8 cellular contexts compared by ENCODE assay signal in genomic region chr3:135438889-135439597, GRCh38.
DNase-seq lines count a peak whose midpoint lies in the region; ATAC-seq, FAIRE-seq and TF ChIP-seq lines count a peak whose summit lies in the region.
"Not testable (repeated sequence)": the region's sequence is repeated elsewhere in the genome, so short reads cannot be mapped to it uniquely, and the experiment has no call there.

No MANE protein-coding gene starts in this region.

- peak overlapping the region; percentile 69 for H3K4me2 ChIP-seq in GM23338
- H3K4me2 ChIP-seq in HepG2 (ENCODE audit: low read depth, low read length) = not testable (repeated sequence)

- not testable (repeated sequence) for TF ChIP-seq CTCF in 22Rv1 (IDR thresholded peaks at IDR 0.05); GM23338 (conservative IDR thresholded peaks at IDR 0.05; ENCODE audit: low read depth in 2 of 2); glutamatergic neuron (IDR thresholded peaks at IDR 0.05; ENCODE audit: partially characterized antibody, unreplicated experiment); HepG2 (CRISPR knock-in tag; IDR thresholded peaks at IDR 0.05); osteocyte (IDR thresholded peaks at IDR 0.05)

- H4K20me1 ChIP-seq in GM23338 (replicated peaks; ENCODE audit: insufficient read depth); HepG2 (ENCODE audit: insufficient read depth, low read length): not testable (repeated sequence)

- WGBS in HepG2 (ENCODE audit: low lambda C conversion rate) = 5% methylated on average over 8 of the region's 18 CpGs

- POLR2A ChIA-PET in HepG2 (lab: Yijun Ruan, JAX) = not testable (repeated sequence)

- not testable (repeated sequence) for H3K27ac Mint-ChIP-seq in GM23338; osteocyte (ENCODE audit: unreplicated experiment)
- peak overlapping the region; percentile 68 for H3K27ac Mint-ChIP-seq in glutamatergic neuron (ENCODE audit: unreplicated experiment)

- peak; percentile 78 for ATAC-seq in GM23338
- ATAC-seq in HepG2 = not testable (repeated sequence)

- not testable (repeated sequence) for H3K9me2 ChIP-seq in GM23338 (ENCODE audit: insufficient read depth)

- H3K79me2 ChIP-seq in GM23338 (replicated peaks; ENCODE audit: insufficient read depth); HepG2 (ENCODE audit: insufficient read depth, low read length): not testable (repeated sequence)

- H3K36me3 ChIP-seq in GM23338 (ENCODE audit: insufficient read depth); SK-N-MC (ENCODE audit: insufficient read depth, low read length); HepG2 (replicated peaks in 1 of 2; ENCODE audit: control insufficient read depth in 1 of 2, insufficient read depth in 2 of 2, low read length in 2 of 2): not testable (repeated sequence)

- H3K4me3 ChIP-seq in GM23338 = peak overlapping the region; percentile 52
- H3K4me3 ChIP-seq in SK-N-MC = peak overlapping the region; percentile 55
- H3K4me3 ChIP-seq in HepG2 (replicated peaks in 1 of 3; ENCODE audit: insufficient read depth in 1 of 3, low read depth in 2 of 3, low read length in 3 of 3) = peak overlapping the region in 1 of 3 experiments; percentile 6; a peak in 1 of 6 replicates

- H3K4me1 ChIP-seq in GM23338 (ENCODE audit: insufficient read depth); HepG2 (ENCODE audit: insufficient read depth, low read length): not testable (repeated sequence)

- not testable (repeated sequence) for BruUV-seq in HepG2 (replicated peaks; lab: Mats Ljungman, UMichigan)

- not testable (repeated sequence) for H3K36me3 Mint-ChIP-seq in GM23338 (ENCODE audit: low read depth); glutamatergic neuron (ENCODE audit: unreplicated experiment); osteocyte (ENCODE audit: unreplicated experiment)

- DNase-seq in GM23338 (ENCODE audit: low spot score) (peak; percentile 21), NCI-H1417 (lab: John Stamatoyannopoulos, UW) (peak; percentile 3 to 41 (median 11)), NCI-H774 (lab: John Stamatoyannopoulos, UW) (peak; percentile 11)
- not testable (repeated sequence) for DNase-seq in SK-N-MC (ENCODE audit: low read depth, low spot score); glutamatergic neuron; HepG2 (ENCODE audit: low spot score); osteocyte (ENCODE audit: extremely low spot score, unreplicated experiment)

- TF ChIP-seq EP300 in HepG2 (IDR thresholded peaks at IDR 0.05; ENCODE audit: low read depth in 2 of 2, low read length in 2 of 2); HepG2 (CRISPR knock-in tag; IDR thresholded peaks at IDR 0.05; ENCODE audit: borderline replicate concordance): not testable (repeated sequence)

- CTCF ChIA-PET in HepG2 (lab: Yijun Ruan, JAX; ENCODE audit: low intra/inter-chr PET ratio, low total read pairs) = not testable (repeated sequence)

- intact Hi-C loops in HepG2 (cut with micrococcal nuclease; ENCODE audit: unreplicated experiment) = not testable (repeated sequence)

- not testable (repeated sequence) for H3K27me3 Mint-ChIP-seq in GM23338 (ENCODE audit: insufficient read depth, low read depth, poor library complexity); glutamatergic neuron (ENCODE audit: unreplicated experiment); osteocyte (ENCODE audit: unreplicated experiment)

- peaks cover 16% of the 10 kb centered on the region; the same call in 2 of the 3 replicates for H3K9me3 Mint-ChIP-seq in GM23338
- not testable (repeated sequence) for H3K9me3 Mint-ChIP-seq in glutamatergic neuron (ENCODE audit: unreplicated experiment); osteocyte (ENCODE audit: unreplicated experiment)

- H3K27me3 ChIP-seq in GM23338 (ENCODE audit: insufficient read depth); HepG2 (ENCODE audit: control insufficient read depth in 1 of 2, insufficient read depth in 2 of 2, low read length in 2 of 2): not testable (repeated sequence)

- H3K27ac ChIP-seq in 22Rv1 = peak overlapping the region; percentile 15; the same call in 1 of the 2 replicates
- not testable (repeated sequence) for H3K27ac ChIP-seq in GM23338 (ENCODE audit: low read depth); SK-N-MC; HepG2 (ENCODE audit: extremely low read length, insufficient read depth, low read length)

- peak overlapping the region; percentile 65; the same call in 2 of the 3 replicates for H3K4me3 Mint-ChIP-seq in GM23338
- H3K4me3 Mint-ChIP-seq in glutamatergic neuron (ENCODE audit: unreplicated experiment) = peak overlapping the region; percentile 78
- peak overlapping the region; percentile 71 for H3K4me3 Mint-ChIP-seq in osteocyte (ENCODE audit: unreplicated experiment)

- not testable (repeated sequence) for TF ChIP-seq RAD21 in HepG2 (CRISPR knock-in tag; IDR thresholded peaks at IDR 0.05)

- not testable (repeated sequence) for H3K9ac ChIP-seq in SK-N-MC (ENCODE audit: insufficient read length); HepG2 (ENCODE audit: insufficient read depth, low read depth, low read length)

- not testable (repeated sequence) for H3K9me3 ChIP-seq in SK-N-MC (ENCODE audit: low read depth, low read length); HepG2 (ENCODE audit: low read length)

- in situ Hi-C loops in HepG2 (cut with HindIII; ENCODE audit: extremely low pct_ligation_motif_present, low pct_unique_long_range_greater_than_20kb) = not testable (repeated sequence)

- H3K4me1 Mint-ChIP-seq in GM23338; glutamatergic neuron (ENCODE audit: low read depth, unreplicated experiment); osteocyte (ENCODE audit: unreplicated experiment): not testable (repeated sequence)

- H2AFZ ChIP-seq in GM23338 = peak overlapping the region; percentile 84
- not testable (repeated sequence) for H2AFZ ChIP-seq in HepG2 (ENCODE audit: low read length)

- not testable (repeated sequence) for TF ChIP-seq POLR2A in HepG2 (IDR thresholded peaks at IDR 0.05; ENCODE audit: insufficient read depth in 1 of 2, low read depth in 2 of 2, low read length in 2 of 2)

- FAIRE-seq in HepG2 (lab: Jason Lieb, UNC) = not testable (repeated sequence)

- not testable (repeated sequence) for H3F3A ChIP-seq in GM23338 (replicated peaks; ENCODE audit: low read depth)

TF ChIP-seq in HepG2, 621 proteins besides CTCF, POLR2A, EP300 and RAD21:
- TF ChIP-seq ZNF281 (CRISPR knock-in tag; IDR thresholded peaks at IDR 0.05; ENCODE audit: borderline replicate concordance) = peak; percentile 68; the same call in 1 of the 2 replicates
TF ChIP-seq in HepG2: peak in this region for 1; not testable (repeated sequence) for 620.
